Comparison of ENCODE assay signal across 9 cellular contexts in genomic region chr22:46058591-46059519, GRCh38.
DNase-seq lines count a peak whose midpoint lies in the region; ATAC-seq and FAIRE-seq lines count a peak whose summit lies in the region.
"Had no signal": no experiment of that assay in that cellular context is flagged by ENCODE, and none has a peak within 500 bp of the region (broad histone marks: within the 10 kb centered on the region; RNA-seq: fewer than 3 reads in every experiment).

No MANE protein-coding gene starts in this region.

- intact Hi-C loops in left ventricle myocardium superior (cut with micrococcal nuclease), result no loop called here

- peaks cover 68% of the 10 kb centered on the region for H3K4me1 ChIP-seq in stomach smooth muscle (ENCODE audit: control insufficient read depth, insufficient read depth, low read length)

- H3K27me3 ChIP-seq in stomach smooth muscle (ENCODE audit: control insufficient read depth in 1 of 2, insufficient read depth in 2 of 2, low read length in 2 of 2), result no peaks in the 10 kb centered on the region

- ATAC-seq in activated T-helper 17 cell treated with anti-CD3 and anti-CD28 coated beads, Interleukin-2, amount 50 U/mL, for 72 hours (replicated peaks), result no peak
- no peak for ATAC-seq in left ventricle myocardium superior
- no peak for ATAC-seq in HG03342 (IDR thresholded peaks at IDR 0.05; ENCODE audit: unreplicated experiment)

- no peaks in the 10 kb centered on the region for H3K27me3 Mint-ChIP-seq in activated T-helper 17 cell treated with anti-CD3 and anti-CD28 coated beads, Interleukin-2, amount 50 U/mL, for 72 hours

- peak overlapping the region; percentile 88 for H3K27ac ChIP-seq in stomach smooth muscle (ENCODE audit: low read length)

- H3K4me3 Mint-ChIP-seq in activated T-helper 17 cell treated with anti-CD3 and anti-CD28 coated beads, Interleukin-2, amount 50 U/mL, for 72 hours, result peak overlapping the region; percentile 79

- H3K9me3 Mint-ChIP-seq in activated T-helper 17 cell treated with anti-CD3 and anti-CD28 coated beads, Interleukin-2, amount 50 U/mL, for 72 hours, result no peaks in the 10 kb centered on the region

- no peak for FAIRE-seq in GM19239 (lab: Jason Lieb, UNC)

- H3K9me3 ChIP-seq in stomach smooth muscle (ENCODE audit: control insufficient read depth in 2 of 2, low read length in 2 of 2), result no peaks in the 10 kb centered on the region
- H3K9me3 ChIP-seq: HAP-1 had no signal

- H3K36me3 Mint-ChIP-seq in activated T-helper 17 cell treated with anti-CD3 and anti-CD28 coated beads, Interleukin-2, amount 50 U/mL, for 72 hours (ENCODE audit: low read depth), result peaks cover 11% of the 10 kb centered on the region

- peak overlapping the region; percentile 84 for H3K27ac Mint-ChIP-seq in activated T-helper 17 cell treated with anti-CD3 and anti-CD28 coated beads, Interleukin-2, amount 50 U/mL, for 72 hours

- peak overlapping the region; percentile 52 to 81 for H3K4me3 ChIP-seq in stomach smooth muscle (ENCODE audit: low read length in 2 of 2)
- H3K4me3 ChIP-seq: HAP-1 had no signal

- no peaks in the 10 kb centered on the region for H3K36me3 ChIP-seq in stomach smooth muscle (ENCODE audit: control insufficient read depth in 2 of 2, insufficient read depth in 2 of 2, low read length in 2 of 2)
- H3K36me3 ChIP-seq: HAP-1 had no signal

- peaks cover 18% of the 10 kb centered on the region for H3K4me1 Mint-ChIP-seq in activated T-helper 17 cell treated with anti-CD3 and anti-CD28 coated beads, Interleukin-2, amount 50 U/mL, for 72 hours

- peak overlapping the region; percentile 1 to 55 for H3K9ac ChIP-seq in stomach smooth muscle (ENCODE audit: low read length in 2 of 2)

- peak; percentile 30 for DNase-seq in DMS79 (lab: John Stamatoyannopoulos, UW)
- no peak for DNase-seq in DMS79 treated with DMSO at 0.1 percent for 48 hours (lab: John Stamatoyannopoulos, UW)
- peak; percentile 39 for DNase-seq in left ventricle myocardium superior
- no peak for DNase-seq in HuH-7.5 (ENCODE audit: low spot score)
- DNase-seq in GM19239 (ENCODE audit: insufficient read length, low spot score), result no peak

Comparison
In these comparisons a context has a peak if more than half of its experiments do, and no peak if none do; other contexts are left out.
1. DNase-seq: peak in DMS79 (single experiment) and left ventricle myocardium superior (single experiment); none in DMS79 treated with DMSO at 0.1 percent for 48 hours (single experiment), HuH-7.5 (single experiment) and GM19239 (single experiment).